1 cellular context compared by ENCODE assay signal in genomic region chr22:20787746-20788626, GRCh38.
TF ChIP-seq lines count a peak whose summit lies in the region.

No MANE protein-coding gene starts in this region.

TF ChIP-seq in HepG2, 621 proteins besides CTCF, POLR2A, EP300 and RAD21 (continued from another document):
- 0 out of 2 replicates have a peak, but pooled peaks have one; percentile 34 for TF ChIP-seq NCOA1 (CRISPR knock-in tag; IDR thresholded peaks at IDR 0.05)
- peak; percentile 68 for TF ChIP-seq SSRP1 (CRISPR knock-in tag; IDR thresholded peaks at IDR 0.05)
- TF ChIP-seq CENPT (CRISPR knock-in tag; IDR thresholded peaks at IDR 0.05; ENCODE audit: low read depth), result no peak
- peak; percentile 51 for TF ChIP-seq POLR2AphosphoS5 (IDR thresholded peaks at IDR 0.05; ENCODE audit: low read depth, low read length)
- TF ChIP-seq POLR2G (IDR thresholded peaks at IDR 0.05; ENCODE audit: low read depth, low read length), result peak; percentile 18; the same call in 1 of the 2 replicates
- peak; percentile 31 for TF ChIP-seq AGO2 (optimal IDR thresholded peaks at IDR 0.05; ENCODE audit: low read depth, low read length)
- TF ChIP-seq ZKSCAN1 (IDR thresholded peaks at IDR 0.05; ENCODE audit: low read length), result no peak
- TF ChIP-seq ZNF713 (CRISPR knock-in tag; IDR thresholded peaks at IDR 0.05), result no peak
- peak; percentile 44 for TF ChIP-seq ZNF687 (CRISPR knock-in tag; IDR thresholded peaks at IDR 0.05)
- no peak for TF ChIP-seq ZBTB40 (IDR thresholded peaks at IDR 0.05)
- 0 out of 2 replicates have a peak, but pooled peaks have one; percentile 33 for TF ChIP-seq ZBTB40 (CRISPR knock-in tag; IDR thresholded peaks at IDR 0.05)
- peak; percentile 82 for TF ChIP-seq RBM22 (optimal IDR thresholded peaks at IDR 0.05; ENCODE audit: low read length)
- no peak for TF ChIP-seq FOXP4 (CRISPR knock-in tag; IDR thresholded peaks at IDR 0.05)
- peak; percentile 79 for TF ChIP-seq PAF1 (CRISPR knock-in tag; IDR thresholded peaks at IDR 0.05)
